ENCODE assay signal across 8 cellular contexts in the genomic region with DNA sequence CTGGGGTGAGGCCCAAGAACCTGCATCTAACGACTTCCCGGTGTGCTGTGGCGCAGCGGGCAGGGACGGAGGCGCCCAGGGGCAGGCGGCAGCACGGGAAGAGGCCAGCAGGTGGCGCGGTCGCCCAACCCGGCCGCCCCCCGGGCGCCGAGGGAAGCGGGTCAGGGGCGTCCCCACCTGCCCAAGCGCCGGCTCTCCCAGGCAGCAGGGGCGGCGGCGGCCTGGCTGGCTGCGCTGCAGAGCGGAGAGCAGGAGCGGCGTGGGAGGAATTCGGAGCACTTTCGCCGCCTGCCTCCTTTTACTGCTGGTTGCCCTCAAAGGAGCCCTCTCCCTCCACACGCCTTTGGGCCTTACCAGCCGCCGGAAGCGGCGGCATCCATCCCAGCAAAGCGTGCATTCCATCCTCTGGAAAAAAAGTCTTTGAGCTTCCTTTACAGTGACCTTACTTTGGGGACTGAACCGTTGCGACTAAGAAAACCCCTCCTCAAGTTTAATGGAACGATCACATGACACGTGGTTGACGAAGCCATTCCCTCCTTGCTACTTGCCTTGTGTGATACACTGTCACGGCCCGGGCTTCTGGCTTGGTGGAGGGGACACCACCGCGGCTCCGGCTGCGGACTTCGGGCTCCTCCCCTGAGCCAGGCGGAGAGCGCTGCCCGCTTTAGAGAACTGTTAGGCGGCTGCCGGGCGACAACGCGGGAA.
DNase-seq lines count a peak whose midpoint lies in the region; ATAC-seq and TF ChIP-seq lines count a peak whose summit lies in the region.

No MANE protein-coding gene starts in this region.

- DNase-seq in RPMI8226 (peak; percentile 33), Right ventricle myocardium superior (peak; percentile 73), trophoblast cell (peak; percentile 68 to 85), transverse colon (peak; percentile 63)
- peak; percentile 75 for DNase-seq in activated naive CD4-positive, alpha-beta T cell treated with Interleukin-2 at 50 U/mL for 16 hours

- no peak overlapping the region for H3K4ac ChIP-seq in trophoblast cell (ENCODE audit: low read depth, low read length)

- H3K27me3 ChIP-seq in trophoblast cell (ENCODE audit: insufficient read depth, low read length) (no peaks in the 10 kb centered on the region), transverse colon (peaks cover 28% of the 10 kb centered on the region)

- H3K9me3 ChIP-seq in trophoblast cell (ENCODE audit: insufficient read depth, low read depth, low read length) (peaks cover 1% of the 10 kb centered on the region), transverse colon (no peaks in the 10 kb centered on the region)

- ATAC-seq in GM18867 (IDR thresholded peaks at IDR 0.05; ENCODE audit: unreplicated experiment): peak; percentile 74
- peak; percentile 75 for ATAC-seq in HG03175 (IDR thresholded peaks at IDR 0.05; ENCODE audit: unreplicated experiment)
- ATAC-seq in Right ventricle myocardium superior (ENCODE audit: poor library complexity): peak; percentile 93

- H2BK5ac ChIP-seq in trophoblast cell (ENCODE audit: low read depth, low read length, poor library complexity): no peak overlapping the region

- H3K4me1 ChIP-seq in trophoblast cell (ENCODE audit: control insufficient read depth in 1 of 2, insufficient read depth in 2 of 2, low read length in 2 of 2) (peaks cover 4 to 8% of the 10 kb centered on the region in 2 experiments), transverse colon (peaks cover 8 to 13% (median 10%) of the 10 kb centered on the region in 4 donors)

- H2BK120ac ChIP-seq in trophoblast cell (ENCODE audit: insufficient read depth, low read length, poor library complexity): no peak overlapping the region

- peak overlapping the region; percentile 70 for H3K4me2 ChIP-seq in trophoblast cell (ENCODE audit: low read length)

- no peaks in the 10 kb centered on the region for H3K79me1 ChIP-seq in trophoblast cell (ENCODE audit: low read length)

- TF ChIP-seq CTCF in 22Rv1 (IDR thresholded peaks at IDR 0.05) (peak; percentile 92), transverse colon (IDR thresholded peaks at IDR 0.05) (peak; percentile 36 to 91 (median 84))

- H4K91ac ChIP-seq in trophoblast cell (ENCODE audit: low read depth, low read length): peak overlapping the region; percentile 25

- TF ChIP-seq EP300 in transverse colon (IDR thresholded peaks at IDR 0.05; ENCODE audit: low read depth): no peak

- peak overlapping the region; percentile 30 for H3K9ac ChIP-seq in trophoblast cell (ENCODE audit: low read length)

- no peak overlapping the region for H3K18ac ChIP-seq in trophoblast cell (ENCODE audit: low read length)

- no peak overlapping the region for H4K12ac ChIP-seq in trophoblast cell (ENCODE audit: low read depth, low read length)

- H3K23ac ChIP-seq in trophoblast cell (ENCODE audit: low read length): no peak overlapping the region

- no peak for TF ChIP-seq POLR2A in transverse colon (IDR thresholded peaks at IDR 0.05)

- no peak overlapping the region for H2AK5ac ChIP-seq in trophoblast cell (ENCODE audit: low read length)

- H3K36me3 ChIP-seq in trophoblast cell (ENCODE audit: control insufficient read depth in 1 of 2, insufficient read depth in 2 of 2, low read length in 2 of 2) (no peaks in the 10 kb centered on the region), transverse colon (no peaks in the 10 kb centered on the region)

- peak overlapping the region; percentile 50 for H2AFZ ChIP-seq in trophoblast cell (ENCODE audit: insufficient read depth, low read length, poor library complexity)

- peak overlapping the region; percentile 25 for H2BK12ac ChIP-seq in trophoblast cell (ENCODE audit: low read length)

- no CpG with 5 or more reads among the region's 56 CpGs for WGBS in trophoblast cell (ENCODE audit: extremely low coverage, insufficient coverage, insufficient read length)
- 8% methylated on average over 51 of the region's 56 CpGs; no CpG with 5 or more reads in 1 of the 2 donors for WGBS in transverse colon (ENCODE audit: low coverage in 1 of 2), 2 donors

- no peak overlapping the region for H4K8ac ChIP-seq in trophoblast cell (ENCODE audit: low read depth, low read length)

- peak overlapping the region; percentile 62 for H3K4me3 ChIP-seq in trophoblast cell (ENCODE audit: low read depth, low read length)
- H3K4me3 ChIP-seq in transverse colon: peak overlapping the region; percentile 20 to 54 (median 36)

- no peaks in the 10 kb centered on the region for H3K79me2 ChIP-seq in trophoblast cell (ENCODE audit: control insufficient read depth, insufficient read depth, low read length, poor library complexity)

- H3K14ac ChIP-seq in trophoblast cell (ENCODE audit: low read length): no peak overlapping the region

- H3K27ac ChIP-seq in 22Rv1 (no peak overlapping the region), trophoblast cell (ENCODE audit: low read depth, low read length) (no peak overlapping the region), transverse colon (no peak overlapping the region)

- in situ Hi-C loops in transverse colon (cut with MboI; ENCODE audit: low pct_ligation_motif_present in 1 of 4, low pct_unique_long_range_greater_than_20kb in 1 of 4, low sequenced_read_pairs in 3 of 4): loop anchor here in 3 of 4 donors (10.0 to 25.0 kb wide), 2 partner anchors 183 to 185 kb away; no protein-coding TSS in a partner anchor

- intact Hi-C loops in Right ventricle myocardium superior (cut with DNase I) (loop anchor here (2.0 to 5.0 kb wide), 3 partner anchors 57 to 177 kb away; no protein-coding TSS in a partner anchor), transverse colon (cut with DNase I; ENCODE audit: low total_unique reads) (loop anchor here (5.0 kb wide), 1 partner anchor 175 kb away; no protein-coding TSS in a partner anchor)
